ENCODE assay signal across 8 cellular contexts in genomic region chr13:99979453-99980200, GRCh38. TPM values are rescaled to one million over a fixed set of nuclear protein-coding genes. Genes with fewer than 3 reads are reported as not detected.
DNase-seq lines count a peak whose midpoint lies in the region; ATAC-seq and TF ChIP-seq lines count a peak whose summit lies in the region.

No MANE protein-coding gene starts in this region.

- ATAC-seq in stimulated activated naive CD8-positive, alpha-beta T cell treated with anti-CD3 and anti-CD28 coated beads, Interleukin-15, amount 100 ng/mL, for 72 hours, result no peak
- no peak for ATAC-seq in stimulated activated naive CD8-positive, alpha-beta T cell treated with anti-CD3 and anti-CD28 coated beads, Interleukin-15, Interleukin-2, amounts not matched to agents 100 U/mL and 50 U/mL, for 24 hours
- ATAC-seq in activated T-cell treated with anti-CD3 and anti-CD28 coated beads, Interleukin-2, amount 50 U/mL, for 72 hours (replicated peaks in 1 of 2), result no peak
- ATAC-seq in right lobe of liver, result peak in 1 of 4 donors; percentile 8
- ATAC-seq in aorta (ENCODE audit: low FRiP score), result no peak
- no peak for ATAC-seq in HG02885 (IDR thresholded peaks at IDR 0.05; ENCODE audit: poor library complexity, unreplicated experiment)
- ATAC-seq in HG03521 (IDR thresholded peaks at IDR 0.05; ENCODE audit: unreplicated experiment), result no peak

- no peak overlapping the region for H3K27ac Mint-ChIP-seq in stimulated activated naive CD8-positive, alpha-beta T cell treated with anti-CD3 and anti-CD28 coated beads, Interleukin-15, amount 100 ng/mL, for 72 hours
- H3K27ac Mint-ChIP-seq in activated T-cell treated with anti-CD3 and anti-CD28 coated beads, Interleukin-2, amount 50 U/mL, for 72 hours, result no peak overlapping the region

- TF ChIP-seq POLR2A in right lobe of liver (IDR thresholded peaks at IDR 0.05), result no peak

- intact Hi-C loops in right lobe of liver (cut with DNase I) (no loop called here), aorta (cut with DNase I) (loop anchor here in 1 of 2 donors (10.0 kb wide), 1 partner anchor 325 kb away; no protein-coding TSS in a partner anchor)

- no peak for DNase-seq in stimulated activated naive CD8-positive, alpha-beta T cell treated with anti-CD3 and anti-CD28 coated beads, Interleukin-15, amount 100 ng/mL, for 72 hours
- DNase-seq in stimulated activated naive CD8-positive, alpha-beta T cell treated with anti-CD3 and anti-CD28 coated beads, Interleukin-15, Interleukin-2, amounts not matched to agents 100 U/mL and 50 U/mL, for 24 hours, result no peak
- DNase-seq in activated T-cell treated with anti-CD3 and anti-CD28 coated beads, Interleukin-2, amount 50 U/mL, for 72 hours, result no peak
- DNase-seq in right lobe of liver (peak in 1 of 3 donors; percentile 54), aorta (peak in 1 of 2 donors; percentile 72), BE2C (no peak)

- H3K36me3 ChIP-seq in right lobe of liver (no peaks in the 10 kb centered on the region), aorta (ENCODE audit: control insufficient read depth in 1 of 2, insufficient read depth in 2 of 2, low read length in 1 of 2) (no peaks in the 10 kb centered on the region), BE2C (no peaks in the 10 kb centered on the region)

- peak overlapping the region; percentile 42 to 46 for H3K4me3 Mint-ChIP-seq in stimulated activated naive CD8-positive, alpha-beta T cell treated with anti-CD3 and anti-CD28 coated beads, Interleukin-15, amount 100 ng/mL, for 72 hours
- peak overlapping the region; percentile 22 to 44 for H3K4me3 Mint-ChIP-seq in activated T-cell treated with anti-CD3 and anti-CD28 coated beads, Interleukin-2, amount 50 U/mL, for 72 hours

- H3K4me1 Mint-ChIP-seq in stimulated activated naive CD8-positive, alpha-beta T cell treated with anti-CD3 and anti-CD28 coated beads, Interleukin-15, amount 100 ng/mL, for 72 hours, result peaks cover 42% of the 10 kb centered on the region
- peaks cover 5% of the 10 kb centered on the region for H3K4me1 Mint-ChIP-seq in activated T-cell treated with anti-CD3 and anti-CD28 coated beads, Interleukin-2, amount 50 U/mL, for 72 hours (ENCODE audit: low read depth)

- H3K36me3 Mint-ChIP-seq in activated T-cell treated with anti-CD3 and anti-CD28 coated beads, Interleukin-2, amount 50 U/mL, for 72 hours (ENCODE audit: insufficient read depth in 2 of 2), result peaks cover 0 to 1% of the 10 kb centered on the region in 2 donors

- no peaks in the 10 kb centered on the region for H3K9me3 Mint-ChIP-seq in stimulated activated naive CD8-positive, alpha-beta T cell treated with anti-CD3 and anti-CD28 coated beads, Interleukin-15, amount 100 ng/mL, for 72 hours
- H3K9me3 Mint-ChIP-seq in activated T-cell treated with anti-CD3 and anti-CD28 coated beads, Interleukin-2, amount 50 U/mL, for 72 hours, result no peaks in the 10 kb centered on the region

- peaks cover 79% of the 10 kb centered on the region for H3K27me3 Mint-ChIP-seq in stimulated activated naive CD8-positive, alpha-beta T cell treated with anti-CD3 and anti-CD28 coated beads, Interleukin-15, amount 100 ng/mL, for 72 hours
- peaks cover 68% of the 10 kb centered on the region for H3K27me3 Mint-ChIP-seq in activated T-cell treated with anti-CD3 and anti-CD28 coated beads, Interleukin-2, amount 50 U/mL, for 72 hours (ENCODE audit: low read depth)

- WGBS in right lobe of liver (ENCODE audit: insufficient coverage, low coverage, low lambda C conversion rate, missing lambda C conversion rate), result 3% methylated on average over 35 of the region's 59 CpGs
- 5% methylated on average over 50 to 59 of the region's 59 CpGs for WGBS in aorta, 2 donors

- H3K27ac ChIP-seq in right lobe of liver (no peak overlapping the region), aorta (ENCODE audit: low read depth in 1 of 2, low read length in 2 of 2) (no peak overlapping the region)

- H3K9me3 ChIP-seq in right lobe of liver (no peaks in the 10 kb centered on the region), aorta (ENCODE audit: control insufficient read depth, low read length) (no peaks in the 10 kb centered on the region), BE2C (no peaks in the 10 kb centered on the region; the same call in 1 of the 2 replicates)

- H3K4me3 ChIP-seq in right lobe of liver, result peak overlapping the region; percentile 33 to 57 (median 41)
- H3K4me3 ChIP-seq in aorta (ENCODE audit: low read length in 2 of 2), result peak overlapping the region; percentile 4 to 46
- no peak overlapping the region; the same call in 1 of the 2 replicates for H3K4me3 ChIP-seq in BE2C (ENCODE audit: low read depth, low read length)

- TF ChIP-seq CTCF in right lobe of liver (IDR thresholded peaks at IDR 0.05) (no peak), BE2C (IDR thresholded peaks at IDR 0.05; ENCODE audit: low read depth, low read length) (no peak)

- H3K4me1 ChIP-seq in right lobe of liver, result peaks cover 0 to 19% (median 3%) of the 10 kb centered on the region in 4 donors
- no peaks in the 10 kb centered on the region for H3K4me1 ChIP-seq in aorta (ENCODE audit: control insufficient read depth in 1 of 2, insufficient read depth in 2 of 2, low read length in 2 of 2)
- H3K4me1 ChIP-seq in BE2C, result no peaks in the 10 kb centered on the region

- H3K27me3 ChIP-seq in right lobe of liver (peaks cover 22 to 71% of the 10 kb centered on the region in 2 donors), aorta (ENCODE audit: control insufficient read depth in 1 of 2, insufficient read depth in 2 of 2, low read length in 1 of 2) (peaks cover 0 to 2% of the 10 kb centered on the region in 2 donors), BE2C (peaks cover 94% of the 10 kb centered on the region)

RNA-seq across cellular contexts. Expression of gene ZIC2, which starts 2.0 kb away (rescaled TPM):
- under 1 TPM in 1 of 2 donors, not detected in 1; 0.25 TPM for total RNA-seq in activated T-cell treated with anti-CD3 and anti-CD28 coated beads, Interleukin-2, amount 50 U/mL, for 72 hours
- total RNA-seq in right lobe of liver, result under 1 TPM in 1 of 6 experiments, not detected in 5; 0.24 TPM
- total RNA-seq in aorta, result not detected
- polyA plus RNA-seq in aorta, result under 1 TPM in 1 of 2 donors, not detected in 1; 0.18 TPM
- polyA plus RNA-seq in BE2C (2012; ENCODE audit: insufficient read depth, insufficient read length, low read depth), result not detected

RNA-seq across cellular contexts. Expression of gene ZIC5, which starts 8.1 kb away (rescaled TPM):
- total RNA-seq in activated T-cell treated with anti-CD3 and anti-CD28 coated beads, Interleukin-2, amount 50 U/mL, for 72 hours, result not detected
- total RNA-seq in right lobe of liver (not detected), aorta (not detected)
- polyA plus RNA-seq in aorta, result under 1 TPM in 1 of 2 donors, not detected in 1; 0.13 TPM
- not detected for polyA plus RNA-seq in BE2C (2012; ENCODE audit: insufficient read depth, insufficient read length, low read depth)
